Comparison of ENCODE assay signal across 19 cellular contexts in genomic region chr10:52541082-52541481, GRCh38.
A peak's percentile ranks its signal among the peaks of the same experiment; 100 is the strongest.
DNase-seq lines count a peak whose midpoint lies in the region; ATAC-seq and TF ChIP-seq lines count a peak whose summit lies in the region.
"Had no signal": no experiment of that assay in that cellular context is flagged by ENCODE, and none has a peak within 500 bp of the region (broad histone marks: within the 10 kb centered on the region; RNA-seq: fewer than 3 reads in every experiment).

No MANE protein-coding gene starts in this region.

- H3K79me2 ChIP-seq in ACC112 (ENCODE audit: control insufficient read depth, insufficient read depth, low read length, unreplicated experiment) (no peaks in the 10 kb centered on the region), HCT116 (ENCODE audit: insufficient read depth, low read length) (no peaks in the 10 kb centered on the region), mammary epithelial cell (ENCODE audit: insufficient read depth, low read length) (no peaks in the 10 kb centered on the region), mesendoderm (ENCODE audit: control insufficient read depth, insufficient read depth, low read length) (no peaks in the 10 kb centered on the region)

- in situ Hi-C loops in mammary epithelial cell (cut with MboI; ENCODE audit: low sequenced_read_pairs in 2 of 2), result no loop called here

- no peaks in the 10 kb centered on the region for H3K9me3 ChIP-seq in HCT116 (ENCODE audit: control insufficient read depth in 1 of 2, insufficient read depth in 1 of 2, low read depth in 1 of 2, low read length in 2 of 2)
- H3K9me3 ChIP-seq in mammary epithelial cell (replicated peaks; ENCODE audit: insufficient read depth, low read length), result no peaks in the 10 kb centered on the region
- H3K9me3 ChIP-seq in effector memory CD4-positive, alpha-beta T cell (ENCODE audit: control insufficient read depth, low read length), result no peaks in the 10 kb centered on the region
- H3K9me3 ChIP-seq: adrenal gland, mucosa of descending colon, upper lobe of left lung had no signal

- H3K4me3 ChIP-seq in ACC112 (ENCODE audit: low read depth, low read length), result no peak overlapping the region; the same call in 1 of the 2 replicates
- H3K4me3 ChIP-seq in HCT116 (replicated peaks in 1 of 2; ENCODE audit: low read depth in 1 of 2, low read length in 2 of 2), result no peak overlapping the region
- no peak overlapping the region for H3K4me3 ChIP-seq in mammary epithelial cell (replicated peaks in 1 of 3; ENCODE audit: insufficient read depth in 1 of 3, low read depth in 2 of 3, low read length in 3 of 3)
- H3K4me3 ChIP-seq in mesendoderm (ENCODE audit: low read length), result no peak overlapping the region
- no peak overlapping the region for H3K4me3 ChIP-seq in effector memory CD4-positive, alpha-beta T cell (ENCODE audit: insufficient read depth, low read depth, low read length, poor library complexity, severe bottlenecking)
- H3K4me3 ChIP-seq: adrenal gland, heart right ventricle, mucosa of descending colon, upper lobe of left lung had no signal

- RAD21 ChIA-PET in HCT116 (lab: Charles Lee; ENCODE audit: low non-redundant PET in 1 of 2, low total read pairs in 2 of 2, uncharacterized antibody in 2 of 2, unreplicated experiment in 2 of 2), result no interaction called here

- no peaks in the 10 kb centered on the region for H3K79me1 ChIP-seq in mesendoderm (ENCODE audit: low read length)

- BruUV-seq in HCT116 (replicated peaks; lab: Mats Ljungman, UMichigan), result no TSS peak
- BruUV-seq in mammary epithelial cell (replicated peaks; lab: Mats Ljungman, UMichigan), result no TSS peak

- no peak overlapping the region for H4K5ac ChIP-seq in mesendoderm (ENCODE audit: low read length)

- H2AFZ ChIP-seq in ACC112 (ENCODE audit: low read length, unreplicated experiment) (no peak overlapping the region), HCT116 (ENCODE audit: low read depth, low read length, poor library complexity, severe bottlenecking) (peak overlapping the region; percentile 29), mammary epithelial cell (ENCODE audit: low read depth, low read length) (peak overlapping the region; percentile 6)

- no peak overlapping the region for H3K18ac ChIP-seq in mesendoderm (ENCODE audit: low read length)

- H4K20me1 ChIP-seq in HCT116 (ENCODE audit: insufficient read depth) (no peaks in the 10 kb centered on the region), mammary epithelial cell (ENCODE audit: insufficient read depth, low read length) (no peaks in the 10 kb centered on the region)

- no peak overlapping the region for H2BK120ac ChIP-seq in mesendoderm (ENCODE audit: low read depth, low read length)

- no peaks in the 10 kb centered on the region for H3K27me3 ChIP-seq in ACC112 (ENCODE audit: insufficient read depth, low read length)
- no peaks in the 10 kb centered on the region for H3K27me3 ChIP-seq in HCT116 (ENCODE audit: insufficient read depth, low read length)
- no peaks in the 10 kb centered on the region for H3K27me3 ChIP-seq in mammary epithelial cell (ENCODE audit: insufficient read depth, low read length)
- H3K27me3 ChIP-seq in mesendoderm (ENCODE audit: insufficient read depth, low read length, poor library complexity), result no peaks in the 10 kb centered on the region
- H3K27me3 ChIP-seq in effector memory CD4-positive, alpha-beta T cell (replicated peaks; ENCODE audit: control insufficient read depth, insufficient read depth, low read length, poor library complexity, severe bottlenecking), result no peaks in the 10 kb centered on the region
- H3K27me3 ChIP-seq: adrenal gland, upper lobe of left lung had no signal

- H4K8ac ChIP-seq in mesendoderm (ENCODE audit: low read depth, low read length), result no peak overlapping the region

- no peak for TF ChIP-seq RAD21 in HCT116 (IDR thresholded peaks at IDR 0.05; ENCODE audit: low read depth)

- no peak overlapping the region for H3K56ac ChIP-seq in mesendoderm (ENCODE audit: low read length)

- peak overlapping the region; percentile 64 for H2BK15ac ChIP-seq in mesendoderm (replicated peaks; ENCODE audit: low read depth)

- POLR2A ChIA-PET in HCT116 (lab: Charles Lee), result no interaction called here

- H3K9ac ChIP-seq in HCT116 (ENCODE audit: low read length) (no peak overlapping the region), mammary epithelial cell (ENCODE audit: insufficient read depth, low read length) (no peak overlapping the region), mesendoderm (ENCODE audit: low read length) (no peak overlapping the region)

- dilution Hi-C loops in mammary epithelial cell (cut with HindIII; ENCODE audit: low sequenced_read_pairs), result no loop called here

- CTCF ChIA-PET in HCT116 (lab: Charles Lee) (no interaction called here), mammary epithelial cell (lab: Charles Lee; ENCODE audit: low non-redundant PET) (interaction anchor here (0.6 kb wide), 1 partner anchor 229 kb away, joined by 3 read pairs; no protein-coding TSS in a partner anchor)

- H3K27ac ChIP-seq in ACC112 (ENCODE audit: low read depth, low read length) (peak overlapping the region; percentile 57), HCT116 (ENCODE audit: low read depth, low read length) (no peak overlapping the region), mammary epithelial cell (ENCODE audit: insufficient read depth, low read depth, low read length) (no peak overlapping the region), mesendoderm (ENCODE audit: low read depth, low read length) (no peak overlapping the region)
- no peak overlapping the region for H3K27ac ChIP-seq in effector memory CD4-positive, alpha-beta T cell (ENCODE audit: insufficient read depth, low read length, poor library complexity, severe bottlenecking)
- H3K27ac ChIP-seq: adrenal gland, heart right ventricle, upper lobe of left lung had no signal

- TF ChIP-seq POLR2A in HCT116 (IDR thresholded peaks at IDR 0.05; ENCODE audit: borderline replicate concordance, extremely low read depth, insufficient read depth, insufficient read length), result no peak

- H2BK5ac ChIP-seq in mesendoderm (ENCODE audit: low read length), result no peak overlapping the region

- no peaks in the 10 kb centered on the region for H3K9me2 ChIP-seq in HCT116 (ENCODE audit: insufficient read depth)

- no peak overlapping the region for H2AK5ac ChIP-seq in mesendoderm (ENCODE audit: low read length)

- H3K4me1 ChIP-seq in ACC112 (ENCODE audit: control insufficient read depth, insufficient read depth, low read length, unreplicated experiment), result peaks cover 47% of the 10 kb centered on the region
- peaks cover 13 to 24% of the 10 kb centered on the region in 2 experiments for H3K4me1 ChIP-seq in HCT116 (ENCODE audit: control insufficient read depth in 1 of 2, insufficient read depth in 2 of 2, low read length in 2 of 2)
- peaks cover 27% of the 10 kb centered on the region for H3K4me1 ChIP-seq in mammary epithelial cell (ENCODE audit: insufficient read depth, low read length)
- H3K4me1 ChIP-seq in mesendoderm (ENCODE audit: control insufficient read depth, low read depth, low read length), result peaks cover 4% of the 10 kb centered on the region
- no peaks in the 10 kb centered on the region for H3K4me1 ChIP-seq in effector memory CD4-positive, alpha-beta T cell (ENCODE audit: control insufficient read depth, insufficient read depth, low read length, poor library complexity, severe bottlenecking)
- H3K4me1 ChIP-seq: adrenal gland, heart right ventricle, upper lobe of left lung had no signal

- H3K4me2 ChIP-seq in HCT116 (ENCODE audit: low read length) (no peak overlapping the region), mammary epithelial cell (ENCODE audit: insufficient read depth, low read depth, low read length) (no peak overlapping the region), mesendoderm (ENCODE audit: low read length) (no peak overlapping the region)

- intact Hi-C loops in HCT116 (cut with micrococcal nuclease), result no loop called here
- intact Hi-C loops in mammary epithelial cell (cut with micrococcal nuclease), result no loop called here

- ATAC-seq in HCT116 (no peak), GM18870 (IDR thresholded peaks at IDR 0.05; ENCODE audit: unreplicated experiment) (no peak)
- ATAC-seq: heart right ventricle, mucosa of descending colon had no signal

- DNase-seq in HCT116 (ENCODE audit: low read depth, low spot score) (no peak), mammary epithelial cell (no peak), mesendoderm (no peak), SIG-M5 (lab: John Stamatoyannopoulos, UW) (no peak), kidney tubule cell (ENCODE audit: low spot score) (no peak)
- DNase-seq in effector memory CD4-positive, alpha-beta T cell, result no peak
- DNase-seq: activated CD4-positive, alpha-beta T cell treated with anti-CD3 and anti-CD28 coated beads, Interleukin-2, amount 50 U/mL, for 1 hour; activated T-cell treated with anti-CD3 and anti-CD28 coated beads, Interleukin-2, amount 50 U/mL, for 48 hours; adrenal gland; Calu3; heart right ventricle; islet precursor cell; mucosa of descending colon; NCI-H1436 treated with DMSO at 0.1 percent for 48 hours; NCI-H446 treated with DMSO at 0.1 percent for 48 hours; T1000; upper lobe of left lung had no signal

- H3K36me3 ChIP-seq in ACC112 (ENCODE audit: insufficient read depth, low read length) (no peaks in the 10 kb centered on the region), HCT116 (ENCODE audit: control insufficient read depth in 1 of 2, insufficient read depth in 2 of 2, low read length in 2 of 2) (no peaks in the 10 kb centered on the region), mammary epithelial cell (ENCODE audit: insufficient read depth, low read length) (no peaks in the 10 kb centered on the region), mesendoderm (ENCODE audit: control insufficient read depth, insufficient read depth, low read length) (no peaks in the 10 kb centered on the region)
- no peaks in the 10 kb centered on the region for H3K36me3 ChIP-seq in effector memory CD4-positive, alpha-beta T cell (ENCODE audit: control insufficient read depth, insufficient read depth, low read length)
- H3K36me3 ChIP-seq: adrenal gland, heart right ventricle, upper lobe of left lung had no signal

- 30% methylated on average over 2 of the region's 2 CpGs for WGBS in mammary epithelial cell (ENCODE audit: low coverage, missing lambda C conversion rate)
- WGBS in mesendoderm (ENCODE audit: extremely low coverage, insufficient coverage, low lambda C conversion rate), result no CpG with 5 or more reads among the region's 2 CpGs

- TF ChIP-seq CTCF in HCT116 (IDR thresholded peaks at IDR 0.05 in 2 of 3, conservative IDR thresholded peaks at IDR 0.05 in 1 of 3; ENCODE audit: borderline replicate concordance in 1 of 3, insufficient read depth in 1 of 3, low read depth in 2 of 3, low read length in 2 of 3), result no peak
- no peak for TF ChIP-seq CTCF in mammary epithelial cell (conservative IDR thresholded peaks at IDR 0.05 in 1 of 2, IDR thresholded peaks at IDR 0.05 in 1 of 2; ENCODE audit: extremely low read depth in 1 of 2, insufficient read depth in 1 of 2, low read depth in 1 of 2, low read length in 2 of 2)

- H3K4ac ChIP-seq in mesendoderm (ENCODE audit: low read depth, low read length), result no peak overlapping the region

- no peak overlapping the region for H3K23ac ChIP-seq in mesendoderm (ENCODE audit: low read length)

TF ChIP-seq in HCT116, 20 proteins besides CTCF, POLR2A, EP300 and RAD21 (continues in another document):
- TF ChIP-seq TCF7L2 (IDR thresholded peaks at IDR 0.05; ENCODE audit: borderline replicate concordance, extremely low read depth, insufficient read depth, insufficient read length), result no peak
- no peak for TF ChIP-seq YY1 (IDR thresholded peaks at IDR 0.05; ENCODE audit: extremely low read depth, insufficient replicate concordance, low read depth, low read length)
- TF ChIP-seq SIN3A (IDR thresholded peaks at IDR 0.05; ENCODE audit: low read depth), result no peak
